In genomic region chr18:5294618-5295230, GRCh38 we compare ENCODE assay signal across 8 cellular contexts. TPM values are rescaled to one million over a fixed set of nuclear protein-coding genes. Genes with fewer than 3 reads are reported as not detected.
DNase-seq lines count a peak whose midpoint lies in the region; ATAC-seq and TF ChIP-seq lines count a peak whose summit lies in the region.

No MANE protein-coding gene starts in this region.

- H3K36me3 ChIP-seq in SK-N-MC (ENCODE audit: insufficient read depth, low read length) (peaks cover 29% of the 10 kb centered on the region; the same call in 1 of the 2 replicates), prostate gland (peaks cover 0 to 11% of the 10 kb centered on the region in 2 donors), vagina (peaks cover 0 to 18% of the 10 kb centered on the region in 2 donors)

- ATAC-seq in GM21367 (IDR thresholded peaks at IDR 0.05; ENCODE audit: unreplicated experiment), result peak; percentile 2

- no peaks in the 10 kb centered on the region for H3K27me3 ChIP-seq in prostate gland (replicated peaks; ENCODE audit: insufficient read depth)
- no peaks in the 10 kb centered on the region for H3K27me3 ChIP-seq in vagina

- WGBS in prostate gland, result under 1% methylated on average over 41 of the region's 54 CpGs

- intact Hi-C loops in cardiac septum (cut with DNase I) (no loop called here), prostate gland (cut with DNase I) (loop anchor here (10.0 kb wide), 1 partner anchor 1120 kb away; the partner anchor contains the start of gene L3MBTL4), vagina (cut with DNase I) (loop anchor here (5.0 kb wide), 1 partner anchor 57 kb away; no protein-coding TSS in a partner anchor)

- H3K4me1 ChIP-seq in prostate gland (replicated peaks), result no peaks in the 10 kb centered on the region
- peaks cover 20% of the 10 kb centered on the region for H3K4me1 ChIP-seq in vagina

- H3K4me3 ChIP-seq in SK-N-MC (peak overlapping the region; percentile 85), prostate gland (peak overlapping the region; percentile 71 to 90), vagina (peak overlapping the region; percentile 84 to 95)

- no peaks in the 10 kb centered on the region for H3K9me3 ChIP-seq in SK-N-MC (ENCODE audit: low read depth, low read length)
- no peaks in the 10 kb centered on the region for H3K9me3 ChIP-seq in prostate gland
- no peaks in the 10 kb centered on the region for H3K9me3 ChIP-seq in vagina

- peak overlapping the region; percentile 71 for H3K9ac ChIP-seq in SK-N-MC (ENCODE audit: insufficient read length)

- peak; percentile 16 for DNase-seq in COLO829 (ENCODE audit: low spot score)
- peak; percentile 44 for DNase-seq in HT1080 (ENCODE audit: low read depth)
- no peak for DNase-seq in SK-N-MC (ENCODE audit: low read depth, low spot score)
- DNase-seq in activated naive CD4-positive, alpha-beta T cell treated with anti-CD3 and anti-CD28 coated beads, Interleukin-2, amount 50 U/mL, for 16 hours, result peak; percentile 61
- DNase-seq in cardiac septum (ENCODE audit: low spot score), result peak; percentile 80
- DNase-seq in prostate gland (ENCODE audit: low spot score), result peak; percentile 38
- DNase-seq in vagina (ENCODE audit: extremely low spot score in 2 of 2), result no peak

- H3K27ac ChIP-seq in SK-N-MC (peak overlapping the region; percentile 76), prostate gland (peak overlapping the region; percentile 83 to 86), vagina (peak overlapping the region; percentile 88)

- no peak for TF ChIP-seq CTCF in prostate gland (IDR thresholded peaks at IDR 0.05)
- TF ChIP-seq CTCF in vagina (IDR thresholded peaks at IDR 0.05), result no peak

- TF ChIP-seq POLR2A in prostate gland (IDR thresholded peaks at IDR 0.05) (no peak), vagina (IDR thresholded peaks at IDR 0.05) (no peak)

RNA-seq across cellular contexts. Expression of gene ZBTB14, which starts 0.8 kb away (rescaled TPM):
- total RNA-seq in HT1080 (2014; rRNA removed; shearing (Covaris generic)), result 9.8 and 10.2 TPM in 2 replicates
- polyA plus RNA-seq in HT1080 (2015; cell fraction: cytosol; rRNA removed), result 9.2 and 11.1 TPM in 2 replicates
- polyA plus RNA-seq in HT1080 (2015; cell fraction: nucleus; rRNA removed), result 17.1 and 30.4 TPM in 2 replicates
- total RNA-seq in cardiac septum, result 8.1 TPM
- total RNA-seq in prostate gland, result 10 to 100 TPM; 12.7 to 14.8 TPM
- 8.8 TPM for total RNA-seq in vagina

Comparison
In these comparisons a context has a peak if more than half of its experiments do, and no peak if none do; other contexts are left out.
1. DNase-seq: peak in COLO829 (single experiment), HT1080 (single experiment), activated naive CD4-positive, alpha-beta T cell treated with anti-CD3 and anti-CD28 coated beads, Interleukin-2, amount 50 U/mL, for 16 hours (single experiment), cardiac septum (single experiment) and prostate gland (single experiment); none in SK-N-MC (single experiment) and vagina (0 of 2).
2. Peak in every context shown above with its lines, with median percentiles within 50 percentile points of each other: H3K27ac ChIP-seq and H3K4me3 ChIP-seq.